Comparison of ENCODE assay signal across 8 cellular contexts in the genomic region with DNA sequence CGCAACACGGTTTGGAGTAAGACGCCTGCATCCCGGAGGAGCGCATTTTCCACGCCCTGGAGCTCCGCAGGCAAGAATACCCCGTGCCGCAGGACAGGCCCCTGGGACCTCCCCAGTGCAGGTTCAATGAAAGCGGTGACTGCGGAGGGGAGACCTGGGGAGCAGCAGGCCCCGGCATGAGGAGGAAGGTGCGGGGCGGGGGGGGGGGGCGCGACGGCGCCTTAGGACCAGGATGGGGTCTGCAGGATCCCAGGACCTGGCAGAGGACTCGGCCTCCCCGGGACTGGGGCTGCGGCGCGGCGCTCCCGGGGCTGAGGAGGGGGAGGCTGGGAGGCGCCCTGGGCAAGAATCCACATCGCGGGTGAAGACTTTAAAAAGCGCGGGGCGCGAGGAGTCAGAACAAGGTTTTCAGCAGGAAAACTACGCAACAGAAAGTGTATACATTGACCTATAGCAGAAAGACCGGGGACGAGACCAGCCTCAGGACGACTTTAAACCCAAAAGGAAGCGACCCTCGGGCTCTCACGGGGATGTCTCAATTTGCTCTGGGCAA. TPM values are rescaled to one million over a fixed set of nuclear protein-coding genes. Genes with fewer than 3 reads are reported as not detected.
DNase-seq lines count a peak whose midpoint lies in the region; ATAC-seq, FAIRE-seq and TF ChIP-seq lines count a peak whose summit lies in the region.

No MANE protein-coding gene starts in this region.

- H3K9me3 Mint-ChIP-seq in activated T-helper 2 cell treated with anti-CD3 and anti-CD28 coated beads, Interferon-gamma antibody, Interleukin-2, Interleukin-4, amounts not matched to agents 10 μg/mL and 5 μg/mL and 100 μg/mL, durations not matched to agents 14 hours and 24 hours and 36 hours: peaks cover 12% of the 10 kb centered on the region

- peaks cover 19% of the 10 kb centered on the region for H3K4me1 Mint-ChIP-seq in activated T-helper 2 cell treated with anti-CD3 and anti-CD28 coated beads, Interferon-gamma antibody, Interleukin-2, Interleukin-4, amounts not matched to agents 10 μg/mL and 5 μg/mL and 100 μg/mL, durations not matched to agents 14 hours and 24 hours and 36 hours (ENCODE audit: low read depth)

- no peak for TF ChIP-seq CTCF in DOHH2 (IDR thresholded peaks at IDR 0.05; ENCODE audit: low read depth, low read length, poor library complexity, severe bottlenecking)

- no peaks in the 10 kb centered on the region for H3K9me2 ChIP-seq in DOHH2 (replicated peaks; ENCODE audit: control insufficient read depth, low read length)

- FAIRE-seq in HTR-8/SVneo (lab: Jason Lieb, UNC): no peak

- H3K27ac ChIP-seq in DOHH2 (ENCODE audit: low read depth, low read length): peak overlapping the region; percentile 31

- H3K27ac Mint-ChIP-seq in activated T-helper 2 cell treated with anti-CD3 and anti-CD28 coated beads, Interferon-gamma antibody, Interleukin-2, Interleukin-4, amounts not matched to agents 10 μg/mL and 5 μg/mL and 100 μg/mL, durations not matched to agents 14 hours and 24 hours and 36 hours: peak overlapping the region; percentile 81

- H3K36me3 Mint-ChIP-seq in activated T-helper 2 cell treated with anti-CD3 and anti-CD28 coated beads, Interferon-gamma antibody, Interleukin-2, Interleukin-4, amounts not matched to agents 10 μg/mL and 5 μg/mL and 100 μg/mL, durations not matched to agents 14 hours and 24 hours and 36 hours (ENCODE audit: low read depth): peaks cover 39% of the 10 kb centered on the region

- intact Hi-C loops in activated T-helper 2 cell treated with anti-CD3 and anti-CD28 coated beads, Interferon-gamma antibody, Interleukin-2, Interleukin-4, amounts not matched to agents 10 μg/mL and 5 μg/mL and 100 μg/mL, durations not matched to agents 14 hours and 24 hours and 36 hours (cut with micrococcal nuclease): loop anchor here (2.0 to 10.0 kb wide), 5 partner anchors 44 to 600 kb away; partner anchors contain the start of genes ZNF766, ZNF816 and ZNF845
- intact Hi-C loops in left ventricle myocardium superior (cut with micrococcal nuclease): no loop called here

- H3K9me3 ChIP-seq in DOHH2 (ENCODE audit: control insufficient read depth, insufficient read depth, low read length): 0 out of 2 replicates have a peak, but pooled peaks cover 3% of the 10 kb centered on the region

- H3K4me3 Mint-ChIP-seq in activated T-helper 2 cell treated with anti-CD3 and anti-CD28 coated beads, Interferon-gamma antibody, Interleukin-2, Interleukin-4, amounts not matched to agents 10 μg/mL and 5 μg/mL and 100 μg/mL, durations not matched to agents 14 hours and 24 hours and 36 hours (ENCODE audit: low read depth): peak overlapping the region; percentile 89

- H3K79me2 ChIP-seq in DOHH2 (ENCODE audit: control insufficient read depth, low read length): peaks cover 27% of the 10 kb centered on the region

- ATAC-seq in GM19452 (IDR thresholded peaks at IDR 0.05; ENCODE audit: unreplicated experiment): peak; percentile 26
- ATAC-seq in HG03520 (IDR thresholded peaks at IDR 0.05; ENCODE audit: unreplicated experiment): peak; percentile 21
- peak; percentile 47 for ATAC-seq in left ventricle myocardium superior

- H3K4me2 ChIP-seq in DOHH2 (ENCODE audit: low read length): peak overlapping the region; percentile 87

- H3K4me3 ChIP-seq in DOHH2 (ENCODE audit: low read length): peak overlapping the region; percentile 86

- H3K27me3 ChIP-seq in DOHH2 (ENCODE audit: control insufficient read depth, low read length): no peaks in the 10 kb centered on the region

- H3K4me1 ChIP-seq in DOHH2 (ENCODE audit: control insufficient read depth, low read length): peaks cover 14% of the 10 kb centered on the region

- peaks cover 4% of the 10 kb centered on the region for H3K36me3 ChIP-seq in DOHH2 (ENCODE audit: control insufficient read depth, low read length)

- no peaks in the 10 kb centered on the region for H4K20me1 ChIP-seq in DOHH2 (ENCODE audit: control insufficient read depth, insufficient read depth, low read depth, low read length)

- H3K27me3 Mint-ChIP-seq in activated T-helper 2 cell treated with anti-CD3 and anti-CD28 coated beads, Interferon-gamma antibody, Interleukin-2, Interleukin-4, amounts not matched to agents 10 μg/mL and 5 μg/mL and 100 μg/mL, durations not matched to agents 14 hours and 24 hours and 36 hours (ENCODE audit: low read depth): no peaks in the 10 kb centered on the region

- no peaks in the 10 kb centered on the region for H3F3A ChIP-seq in DOHH2 (ENCODE audit: control insufficient read depth, insufficient read depth)

- DNase-seq in activated T-helper 2 cell treated with anti-CD3 and anti-CD28 coated beads, Interferon-gamma antibody, Interleukin-2, Interleukin-4, amounts not matched to agents 10 μg/mL and 5 μg/mL and 100 μg/mL, durations not matched to agents 14 hours and 24 hours and 36 hours (ENCODE audit: low spot score): no peak
- DNase-seq in left ventricle myocardium superior: no peak
- peak; percentile 12 for DNase-seq in putamen (ENCODE audit: low spot score)
- DNase-seq in GOT3 (lab: John Stamatoyannopoulos, UW): no peak
- no peak for DNase-seq in HTR-8/SVneo (ENCODE audit: insufficient read length, low spot score)

RNA-seq across cellular contexts. Expression of gene ZNF611, which starts 0.4 kb away (rescaled TPM):
- 15.6 and 17.3 TPM in 2 replicates for total RNA-seq in activated T-helper 2 cell treated with anti-CD3 and anti-CD28 coated beads, Interferon-gamma antibody, Interleukin-2, Interleukin-4, amounts not matched to agents 10 μg/mL and 5 μg/mL and 100 μg/mL, durations not matched to agents 14 hours and 24 hours and 36 hours
- total RNA-seq in left ventricle myocardium superior: 6.9 TPM

RNA-seq across cellular contexts. Expression of gene ZNF600, which starts 52.2 kb away (rescaled TPM):
- 7.9 and 11.3 TPM in 2 replicates for total RNA-seq in activated T-helper 2 cell treated with anti-CD3 and anti-CD28 coated beads, Interferon-gamma antibody, Interleukin-2, Interleukin-4, amounts not matched to agents 10 μg/mL and 5 μg/mL and 100 μg/mL, durations not matched to agents 14 hours and 24 hours and 36 hours
- total RNA-seq in left ventricle myocardium superior: 2.0 TPM
